ENCODE assay signal across 1 cellular context in genomic region chr11:10809373-10810199, GRCh38.
TF ChIP-seq lines count a peak whose summit lies in the region.

No MANE protein-coding gene starts in this region.

TF ChIP-seq in K562, 482 proteins besides CTCF, POLR2A, EP300 and RAD21 (continued from another document and continues in another):
- no peak for TF ChIP-seq BRF2 (IDR thresholded peaks at IDR 0.05; ENCODE audit: borderline replicate concordance, insufficient read depth, insufficient read length)
- TF ChIP-seq SREBF1 (IDR thresholded peaks at IDR 0.05; ENCODE audit: borderline replicate concordance, low read depth, low read length): no peak
- TF ChIP-seq ZNF347 (CRISPR knock-in tag; IDR thresholded peaks at IDR 0.05; ENCODE audit: low read depth): 0 out of 2 replicates have a peak, but pooled peaks have one; percentile 17
- no peak for TF ChIP-seq PPARD (CRISPR knock-in tag; IDR thresholded peaks at IDR 0.05)
- TF ChIP-seq ZNF133 (CRISPR knock-in tag; IDR thresholded peaks at IDR 0.05): no peak
- TF ChIP-seq GATAD2A (IDR thresholded peaks at IDR 0.05): no peak; the same call in 1 of the 2 replicates
- TF ChIP-seq ZKSCAN3 (CRISPR knock-in tag; IDR thresholded peaks at IDR 0.05): no peak
- TF ChIP-seq ZNF436 (CRISPR knock-in tag; IDR thresholded peaks at IDR 0.05): no peak
- TF ChIP-seq PBX2 (CRISPR knock-in tag; IDR thresholded peaks at IDR 0.05; ENCODE audit: low read depth): no peak
- no peak for TF ChIP-seq PBX2 (tag; conservative IDR thresholded peaks at IDR 0.05; ENCODE audit: low read depth)
- no peak for TF ChIP-seq MTF1 (CRISPR knock-in tag; IDR thresholded peaks at IDR 0.05; ENCODE audit: borderline replicate concordance)
- TF ChIP-seq NCOA6 (IDR thresholded peaks at IDR 0.05): no peak
- TF ChIP-seq SUPT5H (IDR thresholded peaks at IDR 0.05): no peak
- 0 out of 2 replicates have a peak, but pooled peaks have one; percentile 12 for TF ChIP-seq SMAD4 (CRISPR knock-in tag; conservative IDR thresholded peaks at IDR 0.05)
- no peak for TF ChIP-seq ARID3A (IDR thresholded peaks at IDR 0.05; ENCODE audit: borderline replicate concordance, low read depth, low read length)
- no peak for TF ChIP-seq ZNF408 (CRISPR knock-in tag; IDR thresholded peaks at IDR 0.05; ENCODE audit: low read depth)
- TF ChIP-seq PHF21A (IDR thresholded peaks at IDR 0.05; ENCODE audit: borderline replicate concordance, low read depth): no peak
- no peak for TF ChIP-seq MIER1 (IDR thresholded peaks at IDR 0.05; ENCODE audit: low read depth)
- no peak for TF ChIP-seq SAFB (IDR thresholded peaks at IDR 0.05; ENCODE audit: borderline replicate concordance, low read depth, low read length)
- TF ChIP-seq ZNF511 (CRISPR knock-in tag; IDR thresholded peaks at IDR 0.05): no peak
- TF ChIP-seq HDAC3 (IDR thresholded peaks at IDR 0.05; ENCODE audit: borderline replicate concordance, partially characterized antibody): no peak
- no peak for TF ChIP-seq GTF3C2 (IDR thresholded peaks at IDR 0.05; ENCODE audit: borderline replicate concordance, extremely low read depth, insufficient read length)
- TF ChIP-seq CREBBP (IDR thresholded peaks at IDR 0.05; ENCODE audit: low read depth, low read length): no peak
- TF ChIP-seq RBM39 (optimal IDR thresholded peaks at IDR 0.05; ENCODE audit: low read depth, low read length): no peak
- no peak for TF ChIP-seq TRIM28 (IDR thresholded peaks at IDR 0.05)
- peak; percentile 84 for TF ChIP-seq MGA (IDR thresholded peaks at IDR 0.05)
- TF ChIP-seq TEAD4 (IDR thresholded peaks at IDR 0.05; ENCODE audit: low read length): no peak
- TF ChIP-seq TEAD4 (CRISPR knock-in tag; IDR thresholded peaks at IDR 0.05; ENCODE audit: borderline replicate concordance): no peak
- no peak for TF ChIP-seq ATF3 (IDR thresholded peaks at IDR 0.05)
- no peak for TF ChIP-seq ATF3 (CRISPR knock-in tag; conservative IDR thresholded peaks at IDR 0.05)
- no peak for TF ChIP-seq KDM5B (IDR thresholded peaks at IDR 0.05; ENCODE audit: insufficient replicate concordance, low read depth, low read length)
- TF ChIP-seq HDAC6 (IDR thresholded peaks at IDR 0.05; ENCODE audit: low read depth, low read length): no peak
- no peak for TF ChIP-seq CBX1 (IDR thresholded peaks at IDR 0.05; ENCODE audit: low read depth)
- no peak for TF ChIP-seq MXI1 (IDR thresholded peaks at IDR 0.05; ENCODE audit: low read depth, low read length)
- no peak for TF ChIP-seq ZNF277 (CRISPR knock-in tag; IDR thresholded peaks at IDR 0.05; ENCODE audit: borderline replicate concordance)
- peak in 1 of 3 experiments; percentile 2 for TF ChIP-seq YY1 (IDR thresholded peaks at IDR 0.05; ENCODE audit: borderline replicate concordance in 1 of 3, control insufficient read depth in 1 of 3, extremely low read depth in 1 of 3, insufficient read depth in 3 of 3, insufficient read length in 1 of 3, insufficient replicate concordance in 2 of 3, low read depth in 1 of 3, low read length in 2 of 3)
- no peak for TF ChIP-seq POLR2AphosphoS2 (IDR thresholded peaks at IDR 0.05; ENCODE audit: low read length)
- TF ChIP-seq ZNF143 (CRISPR knock-in tag; IDR thresholded peaks at IDR 0.05): no peak
- TF ChIP-seq ZNF551 (CRISPR knock-in tag; IDR thresholded peaks at IDR 0.05): no peak
